In genomic region chr3:196638922-196639516, GRCh38 we compare ENCODE assay signal across 8 cellular contexts. TPM values are rescaled to one million over a fixed set of nuclear protein-coding genes. Genes with fewer than 3 reads are reported as not detected.
DNase-seq lines count a peak whose midpoint lies in the region; ATAC-seq and TF ChIP-seq lines count a peak whose summit lies in the region.

No MANE protein-coding gene starts in this region.

- H3K36me3 Mint-ChIP-seq in T-helper 1 cell treated with Interleukin-12 subunit alpha and Interleukin-12 subunit beta and Interleukin-4 antibody, amounts not matched to agents 30 μg/mL and 1 μg/mL, for 36 hours (ENCODE audit: low read depth): peaks cover 11% of the 10 kb centered on the region

- peak; percentile 1 for ATAC-seq in GM21825 (IDR thresholded peaks at IDR 0.05; ENCODE audit: unreplicated experiment)

- H3K4me3 Mint-ChIP-seq in T-helper 1 cell treated with Interleukin-12 subunit alpha and Interleukin-12 subunit beta and Interleukin-4 antibody, amounts not matched to agents 30 μg/mL and 1 μg/mL, for 36 hours: peak overlapping the region; percentile 91

- DNase-seq in BJ (ENCODE audit: low read depth) (no peak), cardiac muscle cell (ENCODE audit: low read depth in 1 of 2, low spot score in 1 of 2) (no peak), LoVo (ENCODE audit: low spot score) (no peak), COLO668 (lab: John Stamatoyannopoulos, UW; ENCODE audit: unreplicated experiment) (no peak), GM13977 (ENCODE audit: low spot score) (no peak)

- POLR2A ChIA-PET in BJ (lab: Charles Lee): no interaction called here

- no peaks in the 10 kb centered on the region for H3K4me1 ChIP-seq in cardiac muscle cell (ENCODE audit: low read depth)

- in situ Hi-C loops in GM13977 (cut with MboI; ENCODE audit: low pct_unique_long_range_greater_than_20kb, low sequenced_read_pairs, unreplicated experiment): no loop called here

- H3K27me3 Mint-ChIP-seq in T-helper 1 cell treated with Interleukin-12 subunit alpha and Interleukin-12 subunit beta and Interleukin-4 antibody, amounts not matched to agents 30 μg/mL and 1 μg/mL, for 36 hours (ENCODE audit: low read depth): no peaks in the 10 kb centered on the region

- H3K36me3 ChIP-seq in BJ (ENCODE audit: control insufficient read depth, insufficient read depth, low read length) (no peaks in the 10 kb centered on the region), cardiac muscle cell (no peaks in the 10 kb centered on the region)

- H3K9me3 Mint-ChIP-seq in T-helper 1 cell treated with Interleukin-12 subunit alpha and Interleukin-12 subunit beta and Interleukin-4 antibody, amounts not matched to agents 30 μg/mL and 1 μg/mL, for 36 hours: no peaks in the 10 kb centered on the region

- H3K27ac Mint-ChIP-seq in T-helper 1 cell treated with Interleukin-12 subunit alpha and Interleukin-12 subunit beta and Interleukin-4 antibody, amounts not matched to agents 30 μg/mL and 1 μg/mL, for 36 hours: peak overlapping the region; percentile 88

- H3K4me3 ChIP-seq in BJ (ENCODE audit: low read depth, low read length) (peak overlapping the region; percentile 33), cardiac muscle cell (peak overlapping the region; percentile 13), skin epidermis (peak overlapping the region; percentile 43 to 60 (median 50))

- CTCF ChIA-PET in BJ (lab: Yijun Ruan, JAX): interaction anchor here (0.8 to 1.3 kb wide), 2 partner anchors 10 to 46 kb away, joined by 3 to 4 read pairs; no protein-coding TSS in a partner anchor

- no peaks in the 10 kb centered on the region for H3K9me3 ChIP-seq in cardiac muscle cell (ENCODE audit: low read depth)

- H3K27ac ChIP-seq in cardiac muscle cell (no peak overlapping the region), skin epidermis (peak overlapping the region in 20 of 21 experiments; percentile 45 to 94 (median 84))

- peaks cover 58% of the 10 kb centered on the region for H3K4me1 Mint-ChIP-seq in T-helper 1 cell treated with Interleukin-12 subunit alpha and Interleukin-12 subunit beta and Interleukin-4 antibody, amounts not matched to agents 30 μg/mL and 1 μg/mL, for 36 hours (ENCODE audit: low read depth)

- peaks cover 9% of the 10 kb centered on the region for H3K27me3 ChIP-seq in BJ (ENCODE audit: control insufficient read depth, insufficient read depth, low read length)
- H3K27me3 ChIP-seq in cardiac muscle cell: peaks cover 19% of the 10 kb centered on the region

- TF ChIP-seq CTCF in BJ (IDR thresholded peaks at IDR 0.05; ENCODE audit: insufficient read depth, low read depth, low read length): no peak
- no peak for TF ChIP-seq CTCF in cardiac muscle cell (IDR thresholded peaks at IDR 0.05; ENCODE audit: low read depth, low read length)
- TF ChIP-seq CTCF in GM13977 (IDR thresholded peaks at IDR 0.05; ENCODE audit: extremely low read depth, insufficient read depth, missing control alignments): no peak

RNA-seq across cellular contexts. Expression of gene NRROS, which starts 0.5 kb away (rescaled TPM):
- polyA plus RNA-seq in BJ (2011; rRNA removed) (0.06 and 0.07 TPM in 2 replicates), cardiac muscle cell (not detected in 2 replicates)
- polyA minus RNA-seq in BJ (2011; rRNA and poly(A)+ RNA removed): 0.10 TPM in 1 of 2 replicates, not detected in the other
- 1.3 and 1.6 TPM in 2 replicates for total RNA-seq in cardiac muscle cell
